ENCODE assay signal across 14 cellular contexts in genomic region chr12:108297895-108298760, GRCh38. TPM values are rescaled to one million over a fixed set of nuclear protein-coding genes. Genes with fewer than 3 reads are reported as not detected.
DNase-seq lines count a peak whose midpoint lies in the region; ATAC-seq and TF ChIP-seq lines count a peak whose summit lies in the region.
"Had no signal": no experiment of that assay in that cellular context is flagged by ENCODE, and none has a peak within 500 bp of the region (broad histone marks: within the 10 kb centered on the region; RNA-seq: fewer than 3 reads in every experiment).

No MANE protein-coding gene starts in this region.

- TF ChIP-seq CTCF in GM13977 (IDR thresholded peaks at IDR 0.05; ENCODE audit: extremely low read depth, insufficient read depth, missing control alignments) (no peak), neural crest cell (conservative IDR thresholded peaks at IDR 0.05) (no peak), Peyer's patch (IDR thresholded peaks at IDR 0.05) (no peak)

- peaks cover 6% of the 10 kb centered on the region for H3K27me3 Mint-ChIP-seq in neural crest cell (ENCODE audit: low read depth)

- no peak for TF ChIP-seq POLR2A in Peyer's patch (IDR thresholded peaks at IDR 0.05)

- no peaks in the 10 kb centered on the region for H3K36me3 ChIP-seq in Peyer's patch
- H3K36me3 ChIP-seq: transverse colon had no signal

- no peaks in the 10 kb centered on the region for H3K27me3 ChIP-seq in Peyer's patch
- H3K27me3 ChIP-seq: transverse colon had no signal

- in situ Hi-C loops in GM13977 (cut with MboI; ENCODE audit: low pct_unique_long_range_greater_than_20kb, low sequenced_read_pairs, unreplicated experiment) = no loop called here

- no peaks in the 10 kb centered on the region for H3K4me1 ChIP-seq in Peyer's patch

- no peak overlapping the region for H3K4me3 ChIP-seq in Peyer's patch
- H3K4me3 ChIP-seq: heart left ventricle, transverse colon had no signal

- H3K4me1 Mint-ChIP-seq in neural crest cell = peaks cover 17% of the 10 kb centered on the region

- DNase-seq in GM13977 (ENCODE audit: low spot score) (peak; percentile 27), neural crest cell (ENCODE audit: low read depth, low spot score) (no peak), NCI-H510A treated with DMSO at 0.1 percent for 48 hours (lab: John Stamatoyannopoulos, UW) (no peak), Peyer's patch (no peak), NCI-H345 (lab: John Stamatoyannopoulos, UW) (no peak)
- DNase-seq: anterior cingulate cortex, heart left ventricle, HFFc6, NCI-H2029, retina, transverse colon had no signal

- no peak overlapping the region for H3K4me3 Mint-ChIP-seq in neural crest cell
- H3K4me3 Mint-ChIP-seq: HFFc6 had no signal

- no peaks in the 10 kb centered on the region for H3K36me3 Mint-ChIP-seq in neural crest cell (ENCODE audit: low read depth)

- ATAC-seq in GM19463 (IDR thresholded peaks at IDR 0.05; ENCODE audit: unreplicated experiment) (peak; percentile 67), HG03469 (IDR thresholded peaks at IDR 0.05; ENCODE audit: unreplicated experiment) (peak; percentile 31)
- ATAC-seq: heart left ventricle had no signal

- H3K9me3 ChIP-seq in Peyer's patch = no peaks in the 10 kb centered on the region
- H3K9me3 ChIP-seq: heart left ventricle, transverse colon had no signal

- H3K27ac Mint-ChIP-seq in neural crest cell (ENCODE audit: unreplicated experiment) = peak overlapping the region; percentile 57
- H3K27ac Mint-ChIP-seq: HFFc6 had no signal

- H3K9me3 Mint-ChIP-seq in neural crest cell = no peaks in the 10 kb centered on the region

- no peak overlapping the region for H3K27ac ChIP-seq in Peyer's patch
- H3K27ac ChIP-seq: transverse colon had no signal

RNA-seq across cellular contexts. Expression of gene CMKLR1, which starts 41.0 kb away (rescaled TPM):
- total RNA-seq in neural crest cell (0.32 and 0.44 TPM in 2 replicates), Peyer's patch (10 to 100 TPM in 1 of 4 donors, 1 to 10 TPM in 3; 1.1 to 18.2 (median 4.1) TPM)
- total RNA-seq: HFFc6; T-helper 1 cell treated with Interleukin-12 subunit alpha and Interleukin-12 subunit beta and Interleukin-4 antibody, amounts not matched to agents 30 ng/mL and 1 ng/mL, for 36 hours had no signal
